In genomic region chr1:54927475-54928240, GRCh38 we compare ENCODE assay signal across 11 cellular contexts. TPM values are rescaled to one million over a fixed set of nuclear protein-coding genes. Genes with fewer than 3 reads are reported as not detected.
DNase-seq lines count a peak whose midpoint lies in the region; ATAC-seq and TF ChIP-seq lines count a peak whose summit lies in the region.
"Had no signal": no experiment of that assay in that cellular context is flagged by ENCODE, and none has a peak within 500 bp of the region (broad histone marks: within the 10 kb centered on the region; RNA-seq: fewer than 3 reads in every experiment).

No MANE protein-coding gene starts in this region.

- DNase-seq in HT-29 (ENCODE audit: low spot score) (peak; percentile 12), WERI-Rb-1 (peak; percentile 31), fibroblast of villous mesenchyme (ENCODE audit: low read depth) (peak; percentile 55), prostate gland (ENCODE audit: low spot score) (peak; percentile 69), activated gamma-delta T cell treated with Interleukin-2 at 50 U/mL for 16 hours (no peak), GM10266 (ENCODE audit: extremely low spot score) (no peak), ureter (ENCODE audit: low spot score) (no peak)
- DNase-seq: activated CD8-positive, alpha-beta memory T cell treated with anti-CD3 and anti-CD28 coated beads, Interleukin-2, amount 50 U/mL, for 4 hours; Calu3 had no signal

- no peaks in the 10 kb centered on the region for H3K36me3 Mint-ChIP-seq in activated T-helper 17 cell treated with anti-CD3 and anti-CD28 coated beads, Interleukin-2, amount 50 U/mL, for 72 hours (ENCODE audit: low read depth)

- no peak for ATAC-seq in activated T-helper 17 cell treated with anti-CD3 and anti-CD28 coated beads, Interleukin-2, amount 50 U/mL, for 72 hours (replicated peaks)
- ATAC-seq: body of pancreas had no signal

- no peaks in the 10 kb centered on the region for H3K4me1 Mint-ChIP-seq in activated T-helper 17 cell treated with anti-CD3 and anti-CD28 coated beads, Interleukin-2, amount 50 U/mL, for 72 hours

- H3K4me3 ChIP-seq in WERI-Rb-1 (ENCODE audit: low read depth, low read length) = no peak overlapping the region
- no peak overlapping the region for H3K4me3 ChIP-seq in fibroblast of villous mesenchyme (ENCODE audit: low read depth, low read length)
- no peak overlapping the region for H3K4me3 ChIP-seq in prostate gland
- H3K4me3 ChIP-seq: body of pancreas had no signal

- 74% methylated on average over 8 of the region's 8 CpGs for WGBS in prostate gland

- no peak for TF ChIP-seq CTCF in WERI-Rb-1 (IDR thresholded peaks at IDR 0.05; ENCODE audit: low read depth, low read length)
- TF ChIP-seq CTCF in fibroblast of villous mesenchyme (IDR thresholded peaks at IDR 0.05; ENCODE audit: insufficient read depth, low read depth, low read length) = no peak
- TF ChIP-seq CTCF in prostate gland (IDR thresholded peaks at IDR 0.05) = no peak
- TF ChIP-seq CTCF in GM10266 (IDR thresholded peaks at IDR 0.05; ENCODE audit: control insufficient read depth, insufficient read depth, low read depth, missing control alignments) = no peak

- H3K4me3 Mint-ChIP-seq in activated T-helper 17 cell treated with anti-CD3 and anti-CD28 coated beads, Interleukin-2, amount 50 U/mL, for 72 hours = no peak overlapping the region

- no peaks in the 10 kb centered on the region for H3K4me1 ChIP-seq in prostate gland (replicated peaks)
- H3K4me1 ChIP-seq: body of pancreas had no signal

- no peak for TF ChIP-seq POLR2A in prostate gland (IDR thresholded peaks at IDR 0.05)

- H3K27ac ChIP-seq in WERI-Rb-1 = no peak overlapping the region
- H3K27ac ChIP-seq in prostate gland = peak overlapping the region; percentile 6 to 35
- H3K27ac ChIP-seq: body of pancreas had no signal

- no peaks in the 10 kb centered on the region for H3K9me3 ChIP-seq in WERI-Rb-1 (ENCODE audit: severe bottlenecking)
- no peaks in the 10 kb centered on the region for H3K9me3 ChIP-seq in prostate gland
- H3K9me3 ChIP-seq: body of pancreas had no signal

- intact Hi-C loops in prostate gland (cut with DNase I) = no loop called here

- H3K9me3 Mint-ChIP-seq in activated T-helper 17 cell treated with anti-CD3 and anti-CD28 coated beads, Interleukin-2, amount 50 U/mL, for 72 hours = peaks cover 6% of the 10 kb centered on the region

- H3K27me3 Mint-ChIP-seq in activated T-helper 17 cell treated with anti-CD3 and anti-CD28 coated beads, Interleukin-2, amount 50 U/mL, for 72 hours = peaks cover 17% of the 10 kb centered on the region

- H3K27me3 ChIP-seq in WERI-Rb-1 (ENCODE audit: insufficient read depth, low read depth, severe bottlenecking) (no peaks in the 10 kb centered on the region), prostate gland (replicated peaks; ENCODE audit: insufficient read depth) (no peaks in the 10 kb centered on the region)
- H3K27me3 ChIP-seq: body of pancreas had no signal

- no peak overlapping the region for H3K27ac Mint-ChIP-seq in activated T-helper 17 cell treated with anti-CD3 and anti-CD28 coated beads, Interleukin-2, amount 50 U/mL, for 72 hours

- H3K36me3 ChIP-seq in WERI-Rb-1 = no peaks in the 10 kb centered on the region
- H3K36me3 ChIP-seq in prostate gland = no peaks in the 10 kb centered on the region

RNA-seq across cellular contexts. Expression of gene DHCR24, which starts 40.7 kb away (rescaled TPM):
- 316 and 325 TPM in 2 replicates for total RNA-seq in HT-29 (2014; rRNA removed; shearing (Covaris generic))
- total RNA-seq in fibroblast of villous mesenchyme = 186 and 297 TPM in 2 replicates
- 100 to 1,000 TPM; 152 to 154 TPM for total RNA-seq in prostate gland
- 10 to 100 TPM; 27.4 to 78.7 TPM for total RNA-seq in activated T-helper 17 cell treated with anti-CD3 and anti-CD28 coated beads, Interleukin-2, amount 50 U/mL, for 72 hours
- total RNA-seq in ureter = 190 TPM

RNA-seq across cellular contexts. Expression of gene TMEM61, which starts 52.8 kb away (rescaled TPM):
- 3.0 and 4.8 TPM in 2 replicates for total RNA-seq in HT-29 (2014; rRNA removed; shearing (Covaris generic))
- total RNA-seq in fibroblast of villous mesenchyme (not detected in 2 replicates), prostate gland (1 to 10 TPM; 2.4 to 5.4 TPM), ureter (1.4 TPM)
- total RNA-seq in activated T-helper 17 cell treated with anti-CD3 and anti-CD28 coated beads, Interleukin-2, amount 50 U/mL, for 72 hours = not detected

Comparison
In these comparisons a context has a peak if more than half of its experiments do, and no peak if none do; other contexts are left out.
1. DNase-seq: peak in HT-29 (single experiment), WERI-Rb-1 (single experiment), fibroblast of villous mesenchyme (single experiment) and prostate gland (single experiment); none in activated gamma-delta T cell treated with Interleukin-2 at 50 U/mL for 16 hours (single experiment), GM10266 (single experiment) and ureter (single experiment).